ENCODE assay signal across 1 cellular context in genomic region chr4:102827674-102828496, GRCh38.
A peak's percentile ranks its signal among the peaks of the same experiment; 100 is the strongest.
TF ChIP-seq lines count a peak whose summit lies in the region.

No MANE protein-coding gene starts in this region.

TF ChIP-seq in K562, 482 proteins besides CTCF, POLR2A, EP300 and RAD21 (continued from another document and continues in another):
- TF ChIP-seq TRIM25 (IDR thresholded peaks at IDR 0.05; ENCODE audit: borderline replicate concordance), result no peak
- no peak for TF ChIP-seq RFX5 (IDR thresholded peaks at IDR 0.05; ENCODE audit: low read depth, low read length)
- TF ChIP-seq CEBPB (tag; IDR thresholded peaks at IDR 0.05), result no peak
- no peak for TF ChIP-seq MAFG (tag; conservative IDR thresholded peaks at IDR 0.05)
- peak; percentile 10; the same call in 1 of the 2 replicates for TF ChIP-seq MBD2 (IDR thresholded peaks at IDR 0.05; ENCODE audit: borderline replicate concordance, low read depth)
- TF ChIP-seq ZSCAN29 (IDR thresholded peaks at IDR 0.05), result no peak
- TF ChIP-seq, protein P1, sequence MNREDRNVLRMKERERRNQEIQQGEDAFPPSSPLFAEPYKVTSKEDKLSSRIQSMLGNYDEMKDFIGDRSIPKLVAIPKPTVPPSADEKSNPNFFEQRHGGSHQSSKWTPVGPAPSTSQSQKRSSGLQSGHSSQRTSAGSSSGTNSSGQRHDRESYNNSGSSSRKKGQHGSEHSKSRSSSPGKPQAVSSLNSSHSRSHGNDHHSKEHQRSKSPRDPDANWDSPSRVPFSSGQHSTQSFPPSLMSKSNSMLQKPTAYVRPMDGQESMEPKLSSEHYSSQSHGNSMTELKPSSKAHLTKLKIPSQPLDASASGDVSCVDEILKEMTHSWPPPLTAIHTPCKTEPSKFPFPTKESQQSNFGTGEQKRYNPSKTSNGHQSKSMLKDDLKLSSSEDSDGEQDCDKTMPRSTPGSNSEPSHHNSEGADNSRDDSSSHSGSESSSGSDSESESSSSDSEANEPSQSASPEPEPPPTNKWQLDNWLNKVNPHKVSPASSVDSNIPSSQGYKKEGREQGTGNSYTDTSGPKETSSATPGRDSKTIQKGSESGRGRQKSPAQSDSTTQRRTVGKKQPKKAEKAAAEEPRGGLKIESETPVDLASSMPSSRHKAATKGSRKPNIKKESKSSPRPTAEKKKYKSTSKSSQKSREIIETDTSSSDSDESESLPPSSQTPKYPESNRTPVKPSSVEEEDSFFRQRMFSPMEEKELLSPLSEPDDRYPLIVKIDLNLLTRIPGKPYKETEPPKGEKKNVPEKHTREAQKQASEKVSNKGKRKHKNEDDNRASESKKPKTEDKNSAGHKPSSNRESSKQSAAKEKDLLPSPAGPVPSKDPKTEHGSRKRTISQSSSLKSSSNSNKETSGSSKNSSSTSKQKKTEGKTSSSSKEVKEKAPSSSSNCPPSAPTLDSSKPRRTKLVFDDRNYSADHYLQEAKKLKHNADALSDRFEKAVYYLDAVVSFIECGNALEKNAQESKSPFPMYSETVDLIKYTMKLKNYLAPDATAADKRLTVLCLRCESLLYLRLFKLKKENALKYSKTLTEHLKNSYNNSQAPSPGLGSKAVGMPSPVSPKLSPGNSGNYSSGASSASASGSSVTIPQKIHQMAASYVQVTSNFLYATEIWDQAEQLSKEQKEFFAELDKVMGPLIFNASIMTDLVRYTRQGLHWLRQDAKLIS (CRISPR knock-in tag; IDR thresholded peaks at IDR 0.05), result peak; percentile 2
- TF ChIP-seq, protein P2, sequence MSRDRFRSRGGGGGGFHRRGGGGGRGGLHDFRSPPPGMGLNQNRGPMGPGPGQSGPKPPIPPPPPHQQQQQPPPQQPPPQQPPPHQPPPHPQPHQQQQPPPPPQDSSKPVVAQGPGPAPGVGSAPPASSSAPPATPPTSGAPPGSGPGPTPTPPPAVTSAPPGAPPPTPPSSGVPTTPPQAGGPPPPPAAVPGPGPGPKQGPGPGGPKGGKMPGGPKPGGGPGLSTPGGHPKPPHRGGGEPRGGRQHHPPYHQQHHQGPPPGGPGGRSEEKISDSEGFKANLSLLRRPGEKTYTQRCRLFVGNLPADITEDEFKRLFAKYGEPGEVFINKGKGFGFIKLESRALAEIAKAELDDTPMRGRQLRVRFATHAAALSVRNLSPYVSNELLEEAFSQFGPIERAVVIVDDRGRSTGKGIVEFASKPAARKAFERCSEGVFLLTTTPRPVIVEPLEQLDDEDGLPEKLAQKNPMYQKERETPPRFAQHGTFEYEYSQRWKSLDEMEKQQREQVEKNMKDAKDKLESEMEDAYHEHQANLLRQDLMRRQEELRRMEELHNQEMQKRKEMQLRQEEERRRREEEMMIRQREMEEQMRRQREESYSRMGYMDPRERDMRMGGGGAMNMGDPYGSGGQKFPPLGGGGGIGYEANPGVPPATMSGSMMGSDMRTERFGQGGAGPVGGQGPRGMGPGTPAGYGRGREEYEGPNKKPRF (IDR thresholded peaks at IDR 0.05; ENCODE audit: low read depth, low read length), result no peak
- no peak for TF ChIP-seq LARP7 (IDR thresholded peaks at IDR 0.05)
- TF ChIP-seq TCFL5 (CRISPR knock-in tag; conservative IDR thresholded peaks at IDR 0.05), result no peak
- no peak for TF ChIP-seq PREB (CRISPR knock-in tag; IDR thresholded peaks at IDR 0.05)
- no peak for TF ChIP-seq ZNF143 (CRISPR knock-in tag; IDR thresholded peaks at IDR 0.05)
- peak; percentile 76 for TF ChIP-seq MTA3 (IDR thresholded peaks at IDR 0.05; ENCODE audit: borderline replicate concordance)
- peak; percentile 90 for TF ChIP-seq MGA (IDR thresholded peaks at IDR 0.05)
- TF ChIP-seq EWSR1 (IDR thresholded peaks at IDR 0.05; ENCODE audit: borderline replicate concordance, low read depth, partially characterized antibody), result no peak
- TF ChIP-seq TCF7L2 (IDR thresholded peaks at IDR 0.05; ENCODE audit: low read depth, low read length), result 0 out of 2 replicates have a peak, but pooled peaks have one; percentile 54
- 0 out of 2 replicates have a peak, but pooled peaks have one; percentile 21 for TF ChIP-seq RBFOX2 (IDR thresholded peaks at IDR 0.05; ENCODE audit: low read depth, low read length)
- TF ChIP-seq ZNF41 (CRISPR knock-in tag; conservative IDR thresholded peaks at IDR 0.05), result no peak
- TF ChIP-seq RBM22 (IDR thresholded peaks at IDR 0.05; ENCODE audit: low read depth, low read length, poor library complexity, severe bottlenecking), result no peak
- TF ChIP-seq ZNF217 (CRISPR knock-in tag; IDR thresholded peaks at IDR 0.05), result no peak
- no peak for TF ChIP-seq ZNF253 (CRISPR knock-in tag; conservative IDR thresholded peaks at IDR 0.05)
- no peak for TF ChIP-seq MIER1 (IDR thresholded peaks at IDR 0.05; ENCODE audit: low read depth)
- TF ChIP-seq ZBTB26 (CRISPR knock-in tag; IDR thresholded peaks at IDR 0.05), result no peak
- TF ChIP-seq ILF3 (IDR thresholded peaks at IDR 0.05; ENCODE audit: borderline replicate concordance), result no peak
- TF ChIP-seq, protein P3, sequence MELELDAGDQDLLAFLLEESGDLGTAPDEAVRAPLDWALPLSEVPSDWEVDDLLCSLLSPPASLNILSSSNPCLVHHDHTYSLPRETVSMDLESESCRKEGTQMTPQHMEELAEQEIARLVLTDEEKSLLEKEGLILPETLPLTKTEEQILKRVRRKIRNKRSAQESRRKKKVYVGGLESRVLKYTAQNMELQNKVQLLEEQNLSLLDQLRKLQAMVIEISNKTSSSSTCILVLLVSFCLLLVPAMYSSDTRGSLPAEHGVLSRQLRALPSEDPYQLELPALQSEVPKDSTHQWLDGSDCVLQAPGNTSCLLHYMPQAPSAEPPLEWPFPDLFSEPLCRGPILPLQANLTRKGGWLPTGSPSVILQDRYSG (tag; conservative IDR thresholded peaks at IDR 0.05; ENCODE audit: low read depth), result 0 out of 2 replicates have a peak, but pooled peaks have one; percentile 25
- TF ChIP-seq, protein P4, sequence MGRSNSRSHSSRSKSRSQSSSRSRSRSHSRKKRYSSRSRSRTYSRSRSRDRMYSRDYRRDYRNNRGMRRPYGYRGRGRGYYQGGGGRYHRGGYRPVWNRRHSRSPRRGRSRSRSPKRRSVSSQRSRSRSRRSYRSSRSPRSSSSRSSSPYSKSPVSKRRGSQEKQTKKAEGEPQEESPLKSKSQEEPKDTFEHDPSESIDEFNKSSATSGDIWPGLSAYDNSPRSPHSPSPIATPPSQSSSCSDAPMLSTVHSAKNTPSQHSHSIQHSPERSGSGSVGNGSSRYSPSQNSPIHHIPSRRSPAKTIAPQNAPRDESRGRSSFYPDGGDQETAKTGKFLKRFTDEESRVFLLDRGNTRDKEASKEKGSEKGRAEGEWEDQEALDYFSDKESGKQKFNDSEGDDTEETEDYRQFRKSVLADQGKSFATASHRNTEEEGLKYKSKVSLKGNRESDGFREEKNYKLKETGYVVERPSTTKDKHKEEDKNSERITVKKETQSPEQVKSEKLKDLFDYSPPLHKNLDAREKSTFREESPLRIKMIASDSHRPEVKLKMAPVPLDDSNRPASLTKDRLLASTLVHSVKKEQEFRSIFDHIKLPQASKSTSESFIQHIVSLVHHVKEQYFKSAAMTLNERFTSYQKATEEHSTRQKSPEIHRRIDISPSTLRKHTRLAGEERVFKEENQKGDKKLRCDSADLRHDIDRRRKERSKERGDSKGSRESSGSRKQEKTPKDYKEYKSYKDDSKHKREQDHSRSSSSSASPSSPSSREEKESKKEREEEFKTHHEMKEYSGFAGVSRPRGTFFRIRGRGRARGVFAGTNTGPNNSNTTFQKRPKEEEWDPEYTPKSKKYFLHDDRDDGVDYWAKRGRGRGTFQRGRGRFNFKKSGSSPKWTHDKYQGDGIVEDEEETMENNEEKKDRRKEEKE (IDR thresholded peaks at IDR 0.05; ENCODE audit: borderline replicate concordance in 1 of 2, control insufficient read depth in 1 of 2, low read depth in 2 of 2, low read length in 1 of 2), result peak in 1 of 2 experiments; percentile 67; a peak in 2 of 4 replicates
- no peak for TF ChIP-seq SETDB1 (IDR thresholded peaks at IDR 0.05; ENCODE audit: low read length)
- TF ChIP-seq NR4A1 (CRISPR knock-in tag; IDR thresholded peaks at IDR 0.05), result no peak
- TF ChIP-seq NR4A1 (tag; IDR thresholded peaks at IDR 0.05), result no peak
